23 cellular contexts compared by ENCODE assay signal in genomic region chr16:861446-861845, GRCh38.
A peak's percentile ranks its signal among the peaks of the same experiment; 100 is the strongest.
DNase-seq lines count a peak whose midpoint lies in the region; ATAC-seq and TF ChIP-seq lines count a peak whose summit lies in the region.
"Had no signal": no experiment of that assay in that cellular context is flagged by ENCODE, and none has a peak within 500 bp of the region (broad histone marks: within the 10 kb centered on the region; RNA-seq: fewer than 3 reads in every experiment).

No MANE protein-coding gene starts in this region.

- H3K27ac ChIP-seq in heart right ventricle (no peak overlapping the region), spleen (no peak overlapping the region)
- H3K27ac ChIP-seq: A549; BLaER1 treated with 17β-estradiol and CSF1 and Interleukin-3, amounts not matched to agents 10 nM and 100 nM; GM23248 had no signal

- no peaks in the 10 kb centered on the region for H3K27me3 Mint-ChIP-seq in chondrocyte (ENCODE audit: low read depth)
- H3K27me3 Mint-ChIP-seq: CD4-positive, alpha-beta T cell; CD8-positive, alpha-beta memory T cell had no signal

- H3K9me3 ChIP-seq in heart right ventricle: peaks cover 0 to 25% (median 0%) of the 10 kb centered on the region in 11 donors
- peaks cover 0 to 25% (median 14%) of the 10 kb centered on the region in 8 donors for H3K9me3 ChIP-seq in spleen
- H3K9me3 ChIP-seq: BE2C had no signal

- no peaks in the 10 kb centered on the region for H3K4me1 Mint-ChIP-seq in chondrocyte (ENCODE audit: low read depth)
- H3K4me1 Mint-ChIP-seq: CD14-positive monocyte had no signal

- DNase-seq in left cardiac atrium: peak; percentile 6
- DNase-seq in heart right ventricle: no peak
- peak; percentile 25 for DNase-seq in chondrocyte (ENCODE audit: low spot score)
- peak; percentile 9 for DNase-seq in posterior vena cava (ENCODE audit: low spot score)
- DNase-seq in spleen: peak; percentile 27
- DNase-seq in HT-29 (ENCODE audit: low spot score): no peak
- no peak for DNase-seq in GM10248 (ENCODE audit: extremely low spot score)
- DNase-seq in cortex of kidney (lab: John Stamatoyannopoulos, UW): no peak
- DNase-seq: 8988T; ACHN; AML-193; BE2C; CD4-positive, alpha-beta T cell; CD8-positive, alpha-beta memory T cell; DMS 273 treated with DMSO at 0.1 percent for 48 hours; DMS79 treated with DMSO at 0.1 percent for 48 hours; GF-D8; GM23248; H7; HCEC 1CT had no signal

- POLR2A ChIA-PET in GM10248 (lab: Yijun Ruan, JAX): no interaction called here

- intact Hi-C loops in left cardiac atrium (cut with DNase I): no loop called here
- intact Hi-C loops in heart right ventricle (cut with DNase I): no loop called here
- intact Hi-C loops in posterior vena cava (cut with DNase I): no loop called here
- intact Hi-C loops in spleen (cut with DNase I; ENCODE audit: low total_unique reads): no loop called here

- H3K4me3 Mint-ChIP-seq in chondrocyte (ENCODE audit: unreplicated experiment): no peak overlapping the region
- H3K4me3 Mint-ChIP-seq: CD14-positive monocyte; CD4-positive, alpha-beta T cell had no signal

- CTCF ChIA-PET in GM10248 (lab: Yijun Ruan, JAX): no interaction called here

- WGBS in heart right ventricle, 2 donors: 94 to 95% methylated on average over 17 of the region's 17 CpGs
- 93 to 97% (median 94%) methylated on average over 17 of the region's 17 CpGs for WGBS in spleen, 5 donors

- H3K4me3 ChIP-seq in heart right ventricle (no peak overlapping the region), spleen (no peak overlapping the region)
- H3K4me3 ChIP-seq: A549; BLaER1 treated with 17β-estradiol and CSF1 and Interleukin-3, amounts not matched to agents 10 nM and 100 nM; GM23248 had no signal

- no peak for TF ChIP-seq POLR2A in spleen (IDR thresholded peaks at IDR 0.05)

- no peaks in the 10 kb centered on the region for H3K27me3 ChIP-seq in heart right ventricle
- no peaks in the 10 kb centered on the region for H3K27me3 ChIP-seq in spleen (replicated peaks in 1 of 7)
- H3K27me3 ChIP-seq: BE2C; BLaER1 treated with 17β-estradiol and CSF1 and Interleukin-3, amounts not matched to agents 10 nM and 100 nM had no signal

- H3K36me3 Mint-ChIP-seq in chondrocyte (ENCODE audit: low read depth): peaks cover 10% of the 10 kb centered on the region

- H3K36me3 ChIP-seq in heart right ventricle: peaks cover 0 to 3% (median 0%) of the 10 kb centered on the region in 9 donors
- H3K36me3 ChIP-seq in spleen: peaks cover 0 to 2% (median 0%) of the 10 kb centered on the region in 6 donors
- H3K36me3 ChIP-seq: BE2C had no signal

- H3K4me1 ChIP-seq in heart right ventricle (no peaks in the 10 kb centered on the region), spleen (no peaks in the 10 kb centered on the region)
- H3K4me1 ChIP-seq: A549, BE2C had no signal

- H3K27ac Mint-ChIP-seq in chondrocyte (ENCODE audit: unreplicated experiment): no peak overlapping the region
- H3K27ac Mint-ChIP-seq: CD14-positive monocyte; CD4-positive, alpha-beta T cell had no signal

- no peaks in the 10 kb centered on the region for H3K9me3 Mint-ChIP-seq in chondrocyte (ENCODE audit: low read depth)

- TF ChIP-seq CTCF in heart right ventricle (IDR thresholded peaks at IDR 0.05) (no peak), chondrocyte (IDR thresholded peaks at IDR 0.05) (no peak), spleen (IDR thresholded peaks at IDR 0.05 in 8 of 11, conservative IDR thresholded peaks at IDR 0.05 in 3 of 11) (no peak), GM10248 (IDR thresholded peaks at IDR 0.05; ENCODE audit: control extremely low read depth, extremely low read depth, low read depth, missing control alignments) (no peak)

- no peak for ATAC-seq in left cardiac atrium
- no peak for ATAC-seq in heart right ventricle
- ATAC-seq: A549 had no signal

Comparison
In these comparisons a context has a peak if more than half of its experiments do, and no peak if none do; other contexts are left out.
1. DNase-seq: peak in left cardiac atrium (single experiment), chondrocyte (single experiment), posterior vena cava (single experiment) and spleen (single experiment); none in heart right ventricle (0 of 2), HT-29 (single experiment), GM10248 (single experiment) and cortex of kidney (single experiment).